26 cellular contexts compared by ENCODE assay signal in the genomic region with DNA sequence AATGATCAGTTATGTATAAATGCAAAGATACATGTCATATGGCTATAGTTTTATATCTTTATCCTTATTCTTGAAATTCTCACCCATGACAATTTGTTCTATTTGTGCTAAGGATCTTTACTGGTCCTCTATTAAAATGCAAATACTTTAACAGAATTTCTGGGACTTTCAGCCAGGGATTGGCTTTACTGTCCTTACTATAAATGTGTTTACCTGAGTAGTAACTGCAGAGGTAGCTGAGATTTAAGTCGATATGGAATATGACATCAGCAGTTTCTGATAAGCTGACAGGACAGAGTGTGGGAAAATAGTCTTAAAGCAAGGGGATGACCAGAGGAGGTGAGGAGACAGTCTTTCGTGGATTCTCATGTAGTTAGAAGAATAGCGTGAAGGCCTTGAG.
"Had no signal": no experiment of that assay in that cellular context is flagged by ENCODE, and none has a peak within 500 bp of the region (broad histone marks: within the 10 kb centered on the region; RNA-seq: fewer than 3 reads in every experiment).

No MANE protein-coding gene starts in this region.

- DNase-seq: naive thymus-derived CD8-positive, alpha-beta T cell; nephron progenitor cell; nucleus accumbens; pancreas; psoas muscle; right cardiac atrium; right lobe of liver; sigmoid colon; small intestine; stimulated activated CD4-positive, alpha-beta T cell treated with anti-CD3 and anti-CD28 coated beads, Interleukin-15, amount 100 ng/mL, for 24 hours; stimulated activated CD4-positive, alpha-beta T cell treated with anti-CD3 and anti-CD28 coated beads, Interleukin-2, amount 100 ng/mL, for 24 hours; stimulated activated CD4-positive, alpha-beta T cell treated with anti-CD3 and anti-CD28 coated beads, Interleukin-2, amount 100 ng/mL, for 48 hours; stimulated activated CD4-positive, alpha-beta T cell treated with anti-CD3 and anti-CD28 coated beads, Interleukin-4, amount 100 ng/mL, for 24 hours; stimulated activated naive CD4-positive, alpha-beta T cell; stimulated activated naive CD8-positive, alpha-beta T cell treated with anti-CD3 and anti-CD28 coated beads, Interleukin-15, amount 100 ng/mL, for 72 hours; stimulated activated naive CD8-positive, alpha-beta T cell treated with anti-CD3 and anti-CD28 coated beads, Interleukin-15, Interleukin-2, amounts not matched to agents 100 U/mL and 50 U/mL, for 24 hours; substantia nigra; testis; tibial artery; transverse colon; upper lobe of right lung; uterus had no signal

- FAIRE-seq: pancreas, small intestine had no signal

- H3K27me3 ChIP-seq: neutrophil, pancreas, right lobe of liver, sigmoid colon, suprapubic skin, testis, tibial artery, transverse colon, upper lobe of right lung, uterus had no signal

- H3K4me3 ChIP-seq: pancreas, psoas muscle, right lobe of liver, sigmoid colon, suprapubic skin, testis, tibial artery, transverse colon, upper lobe of right lung, uterus had no signal

- ATAC-seq: naive thymus-derived CD8-positive, alpha-beta T cell; natural killer cell treated with Interleukin-12 subunit alpha and Interleukin-12 subunit beta and Interleukin-15 and Interleukin-18, amount 100 ng/mL, for 72 hours; pancreas; psoas muscle; right cardiac atrium; right lobe of liver; stimulated activated memory B cell treated with anti-CD40 and anti-IgM and Interleukin-4, amounts not matched to agents 10 μg/mL and 1 μg/mL and 100 μg/mL, for 72 hours; stimulated activated naive CD8-positive, alpha-beta T cell treated with anti-CD3 and anti-CD28 coated beads, Interleukin-15, amount 100 ng/mL, for 72 hours; stimulated activated naive CD8-positive, alpha-beta T cell treated with anti-CD3 and anti-CD28 coated beads, Interleukin-15, Interleukin-2, amounts not matched to agents 100 U/mL and 50 U/mL, for 24 hours; upper lobe of right lung had no signal

- H3K36me3 ChIP-seq: neutrophil, pancreas, right lobe of liver, sigmoid colon, suprapubic skin, tibial artery, transverse colon, upper lobe of right lung, uterus had no signal

- H3K4me1 ChIP-seq: pancreas, psoas muscle, sigmoid colon, suprapubic skin, testis, tibial artery, transverse colon, upper lobe of right lung, uterus had no signal

- H3K27ac ChIP-seq: neutrophil, pancreas, psoas muscle, right lobe of liver, sigmoid colon, suprapubic skin, testis, tibial artery, transverse colon, upper lobe of right lung, uterus had no signal

- H3K9me3 ChIP-seq: neutrophil, pancreas, psoas muscle, right lobe of liver, sigmoid colon, suprapubic skin, testis, tibial artery, transverse colon, upper lobe of right lung, uterus had no signal
